28 cellular contexts compared by ENCODE assay signal in genomic region chr16:17117906-17118577, GRCh38.
"Had no signal": no experiment of that assay in that cellular context is flagged by ENCODE, and none has a peak within 500 bp of the region (broad histone marks: within the 10 kb centered on the region; RNA-seq: fewer than 3 reads in every experiment).

No MANE protein-coding gene starts in this region.

- H3K36me3 Mint-ChIP-seq: natural killer cell had no signal

- H3K9me3 Mint-ChIP-seq: naive thymus-derived CD4-positive, alpha-beta T cell; natural killer cell; nephron; neural progenitor cell; stimulated activated memory B cell treated with anti-CD40 and anti-IgM and Interleukin-4, amounts not matched to agents 10 μg/mL and 1 μg/mL and 100 μg/mL, for 72 hours; stimulated activated naive CD8-positive, alpha-beta T cell treated with anti-CD3 and anti-CD28 coated beads, Interleukin-15, amount 100 ng/mL, for 72 hours; type B pancreatic cell had no signal

- H3K4me2 ChIP-seq: neural progenitor cell had no signal

- H3K27me3 Mint-ChIP-seq: naive thymus-derived CD4-positive, alpha-beta T cell; stimulated activated memory B cell treated with anti-CD40 and anti-IgM and Interleukin-4, amounts not matched to agents 10 μg/mL and 1 μg/mL and 100 μg/mL, for 72 hours; stimulated activated naive CD8-positive, alpha-beta T cell treated with anti-CD3 and anti-CD28 coated beads, Interleukin-15, amount 100 ng/mL, for 72 hours; type B pancreatic cell had no signal

- DNase-seq: naive thymus-derived CD4-positive, alpha-beta T cell; natural killer cell; nucleus accumbens; pancreas; psoas muscle; right lobe of liver; sigmoid colon; small intestine; stimulated activated CD4-positive, alpha-beta T cell treated with anti-CD3 and anti-CD28 coated beads, Interleukin-15, amount 100 ng/mL, for 24 hours; stimulated activated CD4-positive, alpha-beta T cell treated with anti-CD3 and anti-CD28 coated beads, Interleukin-2, amount 100 ng/mL, for 24 hours; stimulated activated CD4-positive, alpha-beta T cell treated with anti-CD3 and anti-CD28 coated beads, Interleukin-2, amount 100 ng/mL, for 48 hours; stimulated activated CD4-positive, alpha-beta T cell treated with anti-CD3 and anti-CD28 coated beads, Interleukin-4, amount 100 ng/mL, for 24 hours; stimulated activated naive CD4-positive, alpha-beta T cell; stimulated activated naive CD8-positive, alpha-beta T cell treated with anti-CD3 and anti-CD28 coated beads, Interleukin-15, amount 100 ng/mL, for 72 hours; stimulated activated naive CD8-positive, alpha-beta T cell treated with anti-CD3 and anti-CD28 coated beads, Interleukin-15, Interleukin-2, amounts not matched to agents 100 U/mL and 50 U/mL, for 24 hours; substantia nigra; testis; tibial artery; transverse colon; upper lobe of right lung; uterus had no signal

- FAIRE-seq: pancreas, small intestine had no signal

- H3K4me3 ChIP-seq: neural progenitor cell, pancreas, psoas muscle, right lobe of liver, sigmoid colon, suprapubic skin, testis, tibial artery, transverse colon, upper lobe of right lung, uterus had no signal

- H2AFZ ChIP-seq: neural progenitor cell had no signal

- H3K9ac ChIP-seq: neural progenitor cell had no signal

- H3K4me1 ChIP-seq: pancreas, psoas muscle, right lobe of liver, sigmoid colon, suprapubic skin, testis, tibial artery, transverse colon, upper lobe of right lung, uterus had no signal

- ATAC-seq: naive thymus-derived CD4-positive, alpha-beta T cell; natural killer cell; pancreas; psoas muscle; right lobe of liver; stimulated activated memory B cell treated with anti-CD40 and anti-IgM and Interleukin-4, amounts not matched to agents 10 μg/mL and 1 μg/mL and 100 μg/mL, for 72 hours; stimulated activated naive CD8-positive, alpha-beta T cell treated with anti-CD3 and anti-CD28 coated beads, Interleukin-15, amount 100 ng/mL, for 72 hours; stimulated activated naive CD8-positive, alpha-beta T cell treated with anti-CD3 and anti-CD28 coated beads, Interleukin-15, Interleukin-2, amounts not matched to agents 100 U/mL and 50 U/mL, for 24 hours; upper lobe of right lung had no signal

- H3K27ac ChIP-seq: neural progenitor cell, neutrophil, pancreas, psoas muscle, right lobe of liver, sigmoid colon, suprapubic skin, testis, tibial artery, transverse colon, upper lobe of right lung, uterus had no signal

- H3K27ac Mint-ChIP-seq: nephron; progenitor cell of endocrine pancreas; stimulated activated memory B cell treated with anti-CD40 and anti-IgM and Interleukin-4, amounts not matched to agents 10 μg/mL and 1 μg/mL and 100 μg/mL, for 72 hours; type B pancreatic cell had no signal

- H3K36me3 ChIP-seq: neural progenitor cell, pancreas, right lobe of liver, upper lobe of right lung, uterus had no signal

- H3K27me3 ChIP-seq: neural progenitor cell, neutrophil, pancreas, right lobe of liver, sigmoid colon, suprapubic skin, testis, tibial artery, transverse colon, upper lobe of right lung, uterus had no signal

- H3K4me3 Mint-ChIP-seq: naive thymus-derived CD4-positive, alpha-beta T cell; natural killer cell; nephron; neural progenitor cell; stimulated activated memory B cell treated with anti-CD40 and anti-IgM and Interleukin-4, amounts not matched to agents 10 μg/mL and 1 μg/mL and 100 μg/mL, for 72 hours; stimulated activated naive CD8-positive, alpha-beta T cell treated with anti-CD3 and anti-CD28 coated beads, Interleukin-15, amount 100 ng/mL, for 72 hours; type B pancreatic cell had no signal

- H3K4me1 Mint-ChIP-seq: nephron; neural progenitor cell; stimulated activated memory B cell treated with anti-CD40 and anti-IgM and Interleukin-4, amounts not matched to agents 10 μg/mL and 1 μg/mL and 100 μg/mL, for 72 hours; stimulated activated naive CD8-positive, alpha-beta T cell treated with anti-CD3 and anti-CD28 coated beads, Interleukin-15, amount 100 ng/mL, for 72 hours had no signal

- H3K9me3 ChIP-seq: neutrophil, pancreas, psoas muscle, right lobe of liver, sigmoid colon, suprapubic skin, testis, tibial artery, transverse colon, upper lobe of right lung, uterus had no signal
